ENCODE assay signal across 8 cellular contexts in the genomic region with DNA sequence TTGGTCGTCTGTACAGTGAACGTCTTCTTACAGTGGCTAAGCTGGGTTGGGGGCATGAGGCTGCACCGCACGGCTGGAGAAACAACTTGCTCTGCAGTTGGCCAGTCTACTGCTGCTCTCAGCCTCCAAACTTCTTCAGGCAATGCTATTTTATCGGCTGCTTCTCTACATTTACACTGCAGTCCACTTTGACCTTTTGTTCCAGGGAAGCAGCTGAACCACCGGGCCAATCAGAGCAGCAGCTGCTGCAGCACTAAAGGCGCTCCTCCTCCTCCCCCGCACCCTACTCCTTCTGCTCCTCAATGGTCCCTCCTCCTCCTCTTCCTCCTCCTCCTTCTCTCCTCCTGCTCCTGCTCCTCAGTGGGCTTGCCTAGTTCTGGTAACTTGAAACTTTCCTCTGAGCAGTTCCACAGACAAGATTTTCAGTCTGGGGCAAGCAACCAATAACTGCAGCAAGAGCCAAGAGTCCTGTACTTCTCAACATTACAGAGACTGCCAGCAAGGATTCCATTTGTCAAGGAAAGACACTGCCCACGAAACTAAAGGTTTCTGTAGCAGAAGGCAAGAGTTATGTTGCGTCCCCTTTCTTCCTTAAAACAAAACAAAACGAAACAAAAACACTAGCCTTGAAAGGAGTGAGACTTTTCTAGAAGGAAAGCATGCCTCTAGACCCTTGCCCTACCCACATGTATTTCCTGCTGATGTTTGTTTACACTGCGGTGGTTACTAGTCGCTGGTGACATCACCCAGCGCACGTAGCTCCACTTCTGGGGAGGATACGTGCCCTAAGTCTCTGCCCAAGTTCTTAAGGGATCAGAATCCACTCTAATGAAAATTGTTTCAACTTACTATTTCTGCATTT.
A peak's percentile ranks its signal among the peaks of the same experiment; 100 is the strongest.
DNase-seq lines count a peak whose midpoint lies in the region; ATAC-seq lines count a peak whose summit lies in the region.

No MANE protein-coding gene starts in this region.

- DNase-seq in A172 (ENCODE audit: low spot score) (peak; percentile 82), NCI-H2196 (lab: John Stamatoyannopoulos, UW; ENCODE audit: unreplicated experiment) (peak; percentile 60), dedifferentiated amniotic fluid mesenchymal stem cell (ENCODE audit: extremely low spot score) (peak; percentile 94), left kidney (ENCODE audit: low read depth, low spot score) (peak; percentile 99)
- DNase-seq in activated CD4-positive, alpha-beta T cell treated with anti-CD3 and anti-CD28 coated beads for 4 hours = peak; percentile 31 to 41
- peak; percentile 49 to 66 for DNase-seq in stimulated activated CD4-positive, alpha-beta T cell treated with anti-CD3 and anti-CD28 coated beads, Interleukin-2, amount 100 ng/mL, for 24 hours

- ATAC-seq in GM18517 (IDR thresholded peaks at IDR 0.05; ENCODE audit: unreplicated experiment) = peak; percentile 97
- ATAC-seq in HG03060 (IDR thresholded peaks at IDR 0.05; ENCODE audit: low read depth, unreplicated experiment) = peak; percentile 93

Comparison
In these comparisons a context has a peak if more than half of its experiments do, and no peak if none do; other contexts are left out.
1. Peak in every context shown above with its lines: DNase-seq and ATAC-seq.
2. DNase-seq: peak in every context shown above with its lines; median percentile 99 in left kidney; 94 in dedifferentiated amniotic fluid mesenchymal stem cell; 82 in A172; 60 in NCI-H2196; 58 in stimulated activated CD4-positive, alpha-beta T cell treated with anti-CD3 and anti-CD28 coated beads, Interleukin-2, amount 100 ng/mL, for 24 hours; 36 in activated CD4-positive, alpha-beta T cell treated with anti-CD3 and anti-CD28 coated beads for 4 hours.